ENCODE assay signal across 1 cellular context in genomic region chr7:121475806-121476205, GRCh38.
TF ChIP-seq lines count a peak whose summit lies in the region.

No MANE protein-coding gene starts in this region.

TF ChIP-seq in SK-N-SH treated with all-trans-retinoic acid at 6 μM for 48 hours, 23 proteins besides CTCF, POLR2A, EP300 and RAD21 (continued from another document):
- TF ChIP-seq, protein P1, sequence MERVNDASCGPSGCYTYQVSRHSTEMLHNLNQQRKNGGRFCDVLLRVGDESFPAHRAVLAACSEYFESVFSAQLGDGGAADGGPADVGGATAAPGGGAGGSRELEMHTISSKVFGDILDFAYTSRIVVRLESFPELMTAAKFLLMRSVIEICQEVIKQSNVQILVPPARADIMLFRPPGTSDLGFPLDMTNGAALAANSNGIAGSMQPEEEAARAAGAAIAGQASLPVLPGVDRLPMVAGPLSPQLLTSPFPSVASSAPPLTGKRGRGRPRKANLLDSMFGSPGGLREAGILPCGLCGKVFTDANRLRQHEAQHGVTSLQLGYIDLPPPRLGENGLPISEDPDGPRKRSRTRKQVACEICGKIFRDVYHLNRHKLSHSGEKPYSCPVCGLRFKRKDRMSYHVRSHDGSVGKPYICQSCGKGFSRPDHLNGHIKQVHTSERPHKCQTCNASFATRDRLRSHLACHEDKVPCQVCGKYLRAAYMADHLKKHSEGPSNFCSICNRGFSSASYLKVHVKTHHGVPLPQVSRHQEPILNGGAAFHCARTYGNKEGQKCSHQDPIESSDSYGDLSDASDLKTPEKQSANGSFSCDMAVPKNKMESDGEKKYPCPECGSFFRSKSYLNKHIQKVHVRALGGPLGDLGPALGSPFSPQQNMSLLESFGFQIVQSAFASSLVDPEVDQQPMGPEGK (CRISPR knock-in tag; IDR thresholded peaks at IDR 0.05; ENCODE audit: borderline replicate concordance), result no peak
- no peak for TF ChIP-seq RARB (CRISPR knock-in tag; IDR thresholded peaks at IDR 0.05)
